ENCODE assay signal across 8 cellular contexts in the genomic region with DNA sequence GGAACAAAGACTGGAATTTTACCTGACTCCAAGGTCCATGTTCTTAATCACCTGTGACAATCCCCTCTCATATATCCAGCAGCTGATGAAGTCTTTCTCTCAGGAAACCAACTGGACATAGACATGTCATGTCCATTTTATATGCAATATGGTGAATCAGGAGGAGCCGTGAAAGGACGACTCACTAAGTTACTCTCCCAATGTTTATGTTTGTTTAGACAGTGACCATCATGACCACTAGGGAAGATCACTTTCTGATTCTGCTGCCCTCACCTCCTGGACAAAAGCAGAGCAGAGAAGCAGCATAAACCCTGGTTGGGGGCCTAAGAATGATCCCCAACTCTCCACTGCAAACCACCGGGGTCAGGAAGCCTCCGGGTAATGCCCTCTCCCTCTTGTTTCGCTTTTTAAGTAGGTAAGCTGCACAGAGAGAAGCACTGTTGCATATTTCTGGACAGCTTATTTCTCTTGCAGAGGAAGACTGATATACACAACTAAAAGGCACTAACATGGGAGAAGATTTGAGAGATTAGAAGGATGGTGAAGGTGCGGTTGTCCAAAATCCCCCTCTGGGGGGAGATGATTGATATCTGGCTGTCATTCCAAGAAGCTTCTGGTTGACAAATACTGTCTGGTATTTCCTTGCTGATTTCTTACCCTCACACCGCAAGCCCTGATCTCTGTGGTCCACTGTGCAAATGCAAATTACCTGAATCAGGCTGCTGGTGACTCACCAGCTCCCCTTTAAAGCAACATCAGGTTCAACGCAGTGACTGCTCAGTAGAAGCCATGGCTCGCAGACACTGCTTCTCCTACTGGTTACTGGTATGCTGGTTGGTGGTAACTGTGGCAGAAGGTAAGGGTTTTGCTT. TPM values are rescaled to one million over a fixed set of nuclear protein-coding genes. Genes with fewer than 3 reads are reported as not detected.
A peak's percentile ranks its signal among the peaks of the same experiment; 100 is the strongest.
DNase-seq lines count a peak whose midpoint lies in the region; ATAC-seq and TF ChIP-seq lines count a peak whose summit lies in the region.

A gene with protein sequence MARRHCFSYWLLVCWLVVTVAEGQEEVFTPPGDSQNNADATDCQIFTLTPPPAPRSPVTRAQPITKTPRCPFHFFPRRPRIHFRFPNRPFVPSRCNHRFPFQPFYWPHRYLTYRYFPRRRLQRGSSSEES (plus strand): TSS at position 773 of the 871 bp plus-strand sequence. CDS start 17 bp downstream, at position 790.

- DNase-seq in SK-MEL-5 (ENCODE audit: low read depth, low spot score), result peak; percentile 18
- peak; percentile 90 for DNase-seq in kidney epithelial cell (ENCODE audit: low read depth)
- no peak for DNase-seq in putamen (ENCODE audit: low spot score)
- DNase-seq in dermis blood vessel endothelial cell, result no peak
- DNase-seq in DMS79 (lab: John Stamatoyannopoulos, UW), result no peak

- TF ChIP-seq CTCF in kidney epithelial cell (IDR thresholded peaks at IDR 0.05; ENCODE audit: insufficient read depth, low read length, poor library complexity, severe bottlenecking), result peak; percentile 3

- ATAC-seq in GM18873 (IDR thresholded peaks at IDR 0.05; ENCODE audit: low FRiP score, unreplicated experiment) (peak; percentile 98), HG03025 (IDR thresholded peaks at IDR 0.05; ENCODE audit: low FRiP score, unreplicated experiment) (peak; percentile 97)

- peak within 1 kb of the TSS; percentile 15; the same call in 1 of the 2 replicates for H3K4me3 ChIP-seq in ACC112 (ENCODE audit: low read depth, low read length)
- H3K4me3 ChIP-seq in kidney epithelial cell (ENCODE audit: low read depth, low read length), result peak within 1 kb of the TSS; percentile 8

- no peak within 1 kb of the TSS for H3K27ac ChIP-seq in ACC112 (ENCODE audit: low read depth, low read length)

- H3K36me3 ChIP-seq in ACC112 (ENCODE audit: insufficient read depth, low read length), result no peaks in the 10 kb centered on the region
- H3K36me3 ChIP-seq in kidney epithelial cell (ENCODE audit: control insufficient read depth, insufficient read depth, low read length), result no peaks in the 10 kb centered on the region

- H3K27me3 ChIP-seq in ACC112 (ENCODE audit: insufficient read depth, low read length) (no peaks in the 10 kb centered on the region), kidney epithelial cell (ENCODE audit: control insufficient read depth, insufficient read depth, low read length) (no peaks in the 10 kb centered on the region)

- H2AFZ ChIP-seq in ACC112 (ENCODE audit: low read length, unreplicated experiment), result no peak within 1 kb of the TSS

- no peaks in the 10 kb centered on the region for H3K79me2 ChIP-seq in ACC112 (ENCODE audit: control insufficient read depth, insufficient read depth, low read length, unreplicated experiment)

- in situ Hi-C loops in SK-MEL-5 (cut with HindIII; ENCODE audit: low pct_unique_long_range_greater_than_20kb, low sequenced_read_pairs), result no loop called here

- peaks cover 9% of the 10 kb centered on the region for H3K4me1 ChIP-seq in ACC112 (ENCODE audit: control insufficient read depth, insufficient read depth, low read length, unreplicated experiment)

RNA-seq across cellular contexts. Expression of the gene that starts here (rescaled TPM):
- total RNA-seq in SK-MEL-5 (2014; rRNA removed; shearing (Covaris generic)), result not detected in 2 replicates
- polyA plus RNA-seq in SK-MEL-5 (2015; cell fraction: cytosol; rRNA removed), result not detected in 2 replicates
- polyA plus RNA-seq in SK-MEL-5 (2015; cell fraction: nucleus; rRNA removed), result not detected in 2 replicates
- total RNA-seq in kidney epithelial cell (0.41 and 0.63 TPM in 2 replicates), dermis blood vessel endothelial cell (not detected in 2 replicates)

Comparison
In these comparisons a context has a peak if more than half of its experiments do, and no peak if none do; other contexts are left out.
1. Peak in DNase-seq in SK-MEL-5; RNA of the gene not detected or under 1 TPM.
2. Peak in DNase-seq and H3K4me3 ChIP-seq in kidney epithelial cell; RNA of the gene not detected or under 1 TPM.